27 cellular contexts compared by ENCODE assay signal in the genomic region with DNA sequence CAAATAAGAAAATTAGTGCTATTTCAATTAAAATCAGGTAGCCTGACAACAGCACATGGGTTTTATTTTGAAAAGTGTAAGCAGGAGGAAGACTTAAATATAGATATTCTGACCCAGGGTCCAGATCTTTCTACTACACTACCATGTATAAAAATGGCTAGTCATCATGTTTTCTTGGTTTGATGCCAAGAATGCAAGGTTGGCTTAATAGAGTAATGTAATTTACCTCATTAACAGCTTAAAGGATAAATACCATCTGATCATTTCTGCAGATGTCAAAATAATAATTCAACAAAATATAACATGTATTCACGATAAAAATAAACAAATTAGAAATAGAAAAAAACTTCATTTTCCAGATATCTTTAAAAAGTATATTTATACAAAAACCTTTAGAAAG.
"Had no signal": no experiment of that assay in that cellular context is flagged by ENCODE, and none has a peak within 500 bp of the region (broad histone marks: within the 10 kb centered on the region; RNA-seq: fewer than 3 reads in every experiment).

No MANE protein-coding gene starts in this region.

- ATAC-seq: activated naive CD4-positive, alpha-beta T cell treated with anti-CD3 and anti-CD28 coated beads, Interleukin-2, amount 50 U/mL, for 72 hours; activated T-cell treated with anti-CD3 and anti-CD28 coated beads, Interleukin-2, amount 50 U/mL, for 72 hours; esophagus mucosa; WTC11 had no signal

- H3K4me3 ChIP-seq: ascending aorta, breast epithelium, cardiac muscle cell, colonic mucosa had no signal

- H3K9me3 ChIP-seq: colonic mucosa had no signal

- H3K27ac ChIP-seq: ascending aorta, breast epithelium, cardiac muscle cell, colonic mucosa had no signal

- DNase-seq: activated CD4-positive, alpha-beta memory T cell treated with anti-CD3 and anti-CD28 coated beads, Interleukin-2, amount 10 ng/mL, durations not matched to agents 7 days and 5 days; activated CD4-positive, alpha-beta T cell treated with anti-CD3 and anti-CD28 coated beads for 1 hour; activated CD4-positive, alpha-beta T cell treated with anti-CD3 and anti-CD28 coated beads for 4 hours; activated CD4-positive, alpha-beta T cell treated with anti-CD3 and anti-CD28 coated beads, Interleukin-2, amount 10 ng/mL, durations not matched to agents 7 days and 5 days; activated CD4-positive, alpha-beta T cell treated with anti-CD3 and anti-CD28 coated beads, Interleukin-2, amount 50 U/mL, for 4 hours; activated CD8-positive, alpha-beta memory T cell treated with anti-CD3 and anti-CD28 coated beads, Interleukin-2, amount 50 U/mL, for 48 hours; activated gamma-delta T cell; activated naive CD4-positive, alpha-beta T cell; activated naive CD4-positive, alpha-beta T cell treated with anti-CD3 and anti-CD28 coated beads, Interleukin-2, amount 10 ng/mL, durations not matched to agents 7 days and 5 days; activated naive CD8-positive, alpha-beta T cell treated with anti-CD3 and anti-CD28 coated beads, Interleukin-2, amount 10 ng/mL, durations not matched to agents 7 days and 5 days; activated T-cell treated with anti-CD3 and anti-CD28 coated beads for 4 hours; activated T-cell treated with anti-CD3 and anti-CD28 coated beads, Interleukin-2, amount 50 U/mL, for 24 hours; activated T-cell treated with anti-CD3 and anti-CD28 coated beads, Interleukin-2, amount 50 U/mL, for 72 hours; central memory CD4-positive, alpha-beta T cell; cerebellar nuclear complex; colonic mucosa; effector CD8-positive, alpha-beta T cell; endodermal cell; foreskin fibroblast; head of caudate nucleus; T-helper 2 cell had no signal

- H3K27me3 ChIP-seq: breast epithelium, cardiac muscle cell, colonic mucosa had no signal

- H3K36me3 ChIP-seq: ascending aorta, breast epithelium, cardiac muscle cell, colonic mucosa had no signal

- H3K4me1 ChIP-seq: breast epithelium, colonic mucosa had no signal
